In genomic region chr3:25789596-25790556, GRCh38 we compare ENCODE assay signal across 8 cellular contexts. TPM values are rescaled to one million over a fixed set of nuclear protein-coding genes. Genes with fewer than 3 reads are reported as not detected.
DNase-seq lines count a peak whose midpoint lies in the region; ATAC-seq and TF ChIP-seq lines count a peak whose summit lies in the region.

Gene OXSM, plus strand, starts transcription at chr3:25790090. Its CDS starts 931 bp downstream, at chr3:25791021.

- H3K27ac Mint-ChIP-seq in IgD-negative memory B cell, result peak within 1 kb of the TSS; percentile 91 to 99 (median 97)

- H3K9me3 ChIP-seq in mucosa of descending colon, result no peaks in the 10 kb centered on the region

- no peaks in the 10 kb centered on the region for H3K36me3 Mint-ChIP-seq in IgD-negative memory B cell

- no peaks in the 10 kb centered on the region for H3K9me3 Mint-ChIP-seq in IgD-negative memory B cell

- intact Hi-C loops in mucosa of descending colon (cut with DNase I, micrococcal nuclease), result no loop called here

- no peaks in the 10 kb centered on the region for H3K36me3 ChIP-seq in mucosa of descending colon (ENCODE audit: low read depth)

- H3K4me1 Mint-ChIP-seq in IgD-negative memory B cell, result peaks cover 19 to 40% (median 21%) of the 10 kb centered on the region in 3 donors

- peak; percentile 65 for DNase-seq in DMS114 treated with DMSO at 0.1 percent for 48 hours (lab: John Stamatoyannopoulos, UW; ENCODE audit: unreplicated experiment)
- peak; percentile 96 for DNase-seq in OCI-M1 (lab: John Stamatoyannopoulos, UW)
- peak; percentile 92 for DNase-seq in activated T-cell treated with anti-CD3 and anti-CD28 coated beads for 24 hours (ENCODE audit: low read depth)
- peak; percentile 68 for DNase-seq in epithelial cell of proximal tubule (ENCODE audit: low read depth)
- DNase-seq in mucosa of descending colon, result peak; percentile 92 to 96 (median 92)
- DNase-seq in stimulated activated CD8-positive, alpha-beta memory T cell treated with anti-CD3 and anti-CD28 coated beads, Interleukin-4, amount 100 ng/mL, for 1 hour (ENCODE audit: low read depth in 2 of 2, low spot score in 1 of 2), result peak; percentile 72 to 82

- H3K4me3 ChIP-seq in epithelial cell of proximal tubule (ENCODE audit: low read depth, low read length), result peak within 1 kb of the TSS; percentile 71
- peak within 1 kb of the TSS; percentile 43 for H3K4me3 ChIP-seq in mucosa of descending colon

- ATAC-seq in GM21529 (IDR thresholded peaks at IDR 0.05; ENCODE audit: unreplicated experiment) (peak; percentile 91), mucosa of descending colon (peak; percentile 99)

- no peak for TF ChIP-seq CTCF in epithelial cell of proximal tubule (conservative IDR thresholded peaks at IDR 0.05; ENCODE audit: low read depth, low read length)
- TF ChIP-seq CTCF in mucosa of descending colon (IDR thresholded peaks at IDR 0.05), result no peak

- peaks cover 18% of the 10 kb centered on the region for H3K4me1 ChIP-seq in mucosa of descending colon (ENCODE audit: low read depth)

- H3K27me3 Mint-ChIP-seq in IgD-negative memory B cell, result no peaks in the 10 kb centered on the region

- peak within 1 kb of the TSS; percentile 79 to 98 (median 93) for H3K4me3 Mint-ChIP-seq in IgD-negative memory B cell

RNA-seq across cellular contexts. Expression of gene OXSM, which starts in this region (rescaled TPM):
- polyA plus RNA-seq in IgD-negative memory B cell, result 11.8 TPM
- total RNA-seq in epithelial cell of proximal tubule (7.8 and 10.3 TPM in 2 replicates), mucosa of descending colon (10 to 100 TPM in 2 of 3 donors, 1 to 10 TPM in 1; 10.0 to 18.4 (median 17.4) TPM)

Comparison
In these comparisons a context has a peak if more than half of its experiments do, and no peak if none do; other contexts are left out.
1. Peak in every context shown above with its lines: DNase-seq, ATAC-seq and H3K4me3 ChIP-seq.